ENCODE assay signal across 28 cellular contexts in genomic region chr7:984361-985126, GRCh38. TPM values are rescaled to one million over a fixed set of nuclear protein-coding genes. Genes with fewer than 3 reads are reported as not detected.
"Had no signal": no experiment of that assay in that cellular context is flagged by ENCODE, and none has a peak within 500 bp of the region (broad histone marks: within the 10 kb centered on the region; RNA-seq: fewer than 3 reads in every experiment).

No MANE protein-coding gene starts in this region.

- H3K36me3 ChIP-seq: colonic mucosa, esophagus squamous epithelium, spleen, stomach, thoracic aorta, transverse colon had no signal

- H3K4me1 Mint-ChIP-seq: naive B cell had no signal

- H3K27ac ChIP-seq: colonic mucosa, esophagus squamous epithelium, parathyroid adenoma, psoas muscle, spleen, stomach, thoracic aorta, transverse colon had no signal

- H3K4me1 ChIP-seq: psoas muscle had no signal

- H3K27me3 ChIP-seq: colonic mucosa had no signal

- H3K9me3 ChIP-seq: colonic mucosa, esophagus squamous epithelium, psoas muscle, spleen, stomach, thoracic aorta, transverse colon had no signal

- H3K4me3 ChIP-seq: colonic mucosa, esophagus squamous epithelium, lung, psoas muscle, spleen, stomach, thoracic aorta, transverse colon had no signal

- H3K4me3 Mint-ChIP-seq: nephron had no signal

- H3K9me3 Mint-ChIP-seq: naive B cell, nephron had no signal

- H3K9ac ChIP-seq: parathyroid adenoma had no signal

- H3K36me3 Mint-ChIP-seq: naive B cell had no signal

- DNase-seq: colonic mucosa; dermis blood vessel endothelial cell; esophagus squamous epithelium; foreskin fibroblast; hippocampal formation; left colon; left ventricle myocardium superior; mesendoderm; naive B cell; psoas muscle; retina; spleen; stimulated activated CD4-positive, alpha-beta T cell treated with anti-CD3 and anti-CD28 coated beads, Interleukin-15, amount 100 ng/mL, for 24 hours; stimulated activated CD4-positive, alpha-beta T cell treated with anti-CD3 and anti-CD28 coated beads, Interleukin-1b, Interleukin-23, amount 100 ng/mL, for 48 hours; stimulated activated CD4-positive, alpha-beta T cell treated with anti-CD3 and anti-CD28 coated beads, Interleukin-4, amount 100 ng/mL, for 4 hours; stimulated activated naive CD4-positive, alpha-beta T cell; stomach; substantia nigra; transverse colon had no signal

- ATAC-seq: left colon, left ventricle myocardium superior, psoas muscle, sciatic nerve had no signal

RNA-seq across cellular contexts. Expression of gene CYP2W1, which starts 1.6 kb away (rescaled TPM):
- total RNA-seq: dermis blood vessel endothelial cell, epithelial cell of proximal tubule, kidney epithelial cell, left ventricle myocardium superior, omental fat pad, psoas muscle, skeletal muscle tissue, thoracic aorta had no signal
